In genomic region chr2:230696670-230697069, GRCh38 we compare ENCODE assay signal across 23 cellular contexts.
"Had no signal": no experiment of that assay in that cellular context is flagged by ENCODE, and none has a peak within 500 bp of the region (broad histone marks: within the 10 kb centered on the region; RNA-seq: fewer than 3 reads in every experiment).

No MANE protein-coding gene starts in this region.

- H3K4me1 ChIP-seq: body of pancreas, left ventricle myocardium inferior, prostate gland had no signal

- ATAC-seq: activated naive CD8-positive, alpha-beta T cell treated with anti-CD3 and anti-CD28 coated beads, Interleukin-2, amount 50 U/mL, for 24 hours; activated T-cell treated with anti-CD3 and anti-CD28 coated beads, Interleukin-2, amount 50 U/mL, for 72 hours; body of pancreas; natural killer cell treated with Interleukin-12 subunit alpha and Interleukin-12 subunit beta and Interleukin-15 and Interleukin-18, amount 100 ng/mL, for 72 hours had no signal

- H3K27me3 Mint-ChIP-seq: activated naive CD8-positive, alpha-beta T cell treated with anti-CD3 and anti-CD28 coated beads, Interleukin-2, amount 50 U/mL, for 24 hours; natural killer cell treated with Interleukin-12 subunit alpha and Interleukin-12 subunit beta and Interleukin-15 and Interleukin-18, amount 100 ng/mL, for 72 hours had no signal

- H3K4me3 ChIP-seq: body of pancreas, cardiac muscle cell, hepatocyte, left ventricle myocardium inferior, ovary, prostate gland, thoracic aorta had no signal

- H3K27ac Mint-ChIP-seq: activated naive CD8-positive, alpha-beta T cell treated with anti-CD3 and anti-CD28 coated beads, Interleukin-2, amount 50 U/mL, for 24 hours; immature natural killer cell; T-helper 2 cell treated with Interferon-gamma antibody and Interleukin-4, amounts not matched to agents 5 μg/mL and 100 μg/mL, for 36 hours had no signal

- H3K36me3 ChIP-seq: cardiac muscle cell, left ventricle myocardium inferior, neutrophil, ovary, prostate gland, thoracic aorta had no signal

- H3K36me3 Mint-ChIP-seq: immature natural killer cell; natural killer cell treated with Interleukin-12 subunit alpha and Interleukin-12 subunit beta and Interleukin-15 and Interleukin-18, amount 100 ng/mL, for 72 hours had no signal

- H3K4me2 ChIP-seq: hepatocyte had no signal

- H3K27ac ChIP-seq: body of pancreas, cardiac muscle cell, hepatocyte, left ventricle myocardium inferior, neutrophil, ovary, prostate gland, thoracic aorta had no signal

- H3K9me3 ChIP-seq: body of pancreas, neutrophil, ovary, prostate gland, thoracic aorta had no signal

- H3K79me2 ChIP-seq: hepatocyte had no signal

- DNase-seq: activated CD4-positive, alpha-beta T cell treated with anti-CD3 and anti-CD28 coated beads for 1 hour; activated gamma-delta T cell; activated naive CD4-positive, alpha-beta T cell treated with anti-CD3 and anti-CD28 coated beads, Interleukin-2, amount 50 U/mL, for 16 hours; activated naive CD8-positive, alpha-beta T cell treated with anti-CD3 and anti-CD28 coated beads, Interleukin-2, amount 50 U/mL, for 24 hours; activated T-cell treated with anti-CD3 and anti-CD28 coated beads, Interleukin-2, amount 50 U/mL, for 72 hours; body of pancreas; dermis blood vessel endothelial cell; effector CD8-positive, alpha-beta T cell; glutamatergic neuron; immature natural killer cell; kidney glomerular epithelial cell; left ventricle myocardium inferior; midbrain; ovary; stimulated activated CD4-positive, alpha-beta T cell treated with anti-CD3 and anti-CD28 coated beads, Interleukin-4, amount 100 ng/mL, for 1 hour; stimulated activated naive CD4-positive, alpha-beta T cell treated with Interleukin-2 at 50 U/mL for 16 hours had no signal

- H2AFZ ChIP-seq: hepatocyte had no signal

- H3K9me3 Mint-ChIP-seq: activated T-cell treated with anti-CD3 and anti-CD28 coated beads, Interleukin-2, amount 50 U/mL, for 72 hours; immature natural killer cell; natural killer cell treated with Interleukin-12 subunit alpha and Interleukin-12 subunit beta and Interleukin-15 and Interleukin-18, amount 100 ng/mL, for 72 hours had no signal

- H3K4me3 Mint-ChIP-seq: activated naive CD8-positive, alpha-beta T cell treated with anti-CD3 and anti-CD28 coated beads, Interleukin-2, amount 50 U/mL, for 24 hours; activated T-cell treated with anti-CD3 and anti-CD28 coated beads, Interleukin-2, amount 50 U/mL, for 72 hours; immature natural killer cell; natural killer cell treated with Interleukin-12 subunit alpha and Interleukin-12 subunit beta and Interleukin-15 and Interleukin-18, amount 100 ng/mL, for 72 hours; T-helper 2 cell treated with Interferon-gamma antibody and Interleukin-4, amounts not matched to agents 5 μg/mL and 100 μg/mL, for 36 hours had no signal

- H3K27me3 ChIP-seq: body of pancreas, cardiac muscle cell, hepatocyte, neutrophil, ovary had no signal
